ENCODE assay signal across 10 cellular contexts in the genomic region with DNA sequence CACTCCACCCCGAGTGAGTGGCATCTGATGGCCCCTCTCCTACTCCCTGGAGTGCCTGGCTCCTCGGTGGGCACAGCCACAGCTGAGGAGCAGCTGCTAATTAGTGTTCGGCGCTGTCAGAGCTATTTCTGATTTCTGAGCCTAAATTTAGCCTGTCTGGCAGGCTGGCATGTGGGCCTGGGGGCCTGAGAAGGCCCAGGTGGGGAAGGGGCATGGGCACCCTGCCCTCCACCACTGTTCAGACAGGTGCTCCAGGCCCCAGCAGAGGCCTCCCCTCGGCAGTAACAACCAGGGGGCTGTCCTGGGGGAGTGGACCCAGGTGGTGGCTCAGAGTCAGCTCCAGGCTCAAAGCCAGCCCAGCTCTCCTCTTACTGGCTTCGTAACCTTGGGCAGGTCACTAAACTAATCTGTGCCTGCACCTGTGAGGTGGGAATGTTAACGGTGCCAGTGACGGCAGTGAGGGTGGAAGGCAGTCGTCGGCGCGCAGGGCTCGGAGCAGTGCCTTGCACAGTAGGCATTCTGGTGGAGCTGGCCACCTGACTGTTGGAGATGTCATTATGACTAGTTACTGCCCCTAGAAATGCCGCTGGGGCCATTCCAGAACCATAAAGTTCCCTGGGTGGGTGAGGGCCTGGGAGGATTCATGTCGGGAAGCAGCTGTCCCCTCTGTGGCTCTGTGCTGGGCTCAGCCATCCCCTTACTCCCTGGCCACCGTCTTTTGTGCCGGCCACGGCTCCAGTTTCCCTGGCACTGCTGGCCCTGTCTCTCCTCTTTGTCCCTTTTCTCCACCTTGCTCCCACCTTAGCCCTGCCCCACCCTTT. TPM values are rescaled to one million over a fixed set of nuclear protein-coding genes. Genes with fewer than 3 reads are reported as not detected.
DNase-seq lines count a peak whose midpoint lies in the region; ATAC-seq and TF ChIP-seq lines count a peak whose summit lies in the region.
"Had no signal": no experiment of that assay in that cellular context is flagged by ENCODE, and none has a peak within 500 bp of the region (broad histone marks: within the 10 kb centered on the region; RNA-seq: fewer than 3 reads in every experiment).

No MANE protein-coding gene starts in this region.

- H3F3A ChIP-seq in PC-3 (ENCODE audit: low read length, unreplicated experiment) = no peaks in the 10 kb centered on the region

- intact Hi-C loops in PC-3 (cut with micrococcal nuclease) (no loop called here), colonic mucosa (cut with DNase I) (no loop called here)

- H4K20me1 ChIP-seq in PC-3 (ENCODE audit: low read length) = no peaks in the 10 kb centered on the region

- H3K27me3 ChIP-seq in PC-3 (ENCODE audit: low read length) (no peaks in the 10 kb centered on the region), colonic mucosa (no peaks in the 10 kb centered on the region), parathyroid adenoma (ENCODE audit: control insufficient read depth, insufficient read depth, low read length) (no peaks in the 10 kb centered on the region)

- H3K9me3 ChIP-seq in PC-3 (ENCODE audit: low read length) (no peaks in the 10 kb centered on the region), colonic mucosa (no peaks in the 10 kb centered on the region), parathyroid adenoma (ENCODE audit: control insufficient read depth, low read length) (no peaks in the 10 kb centered on the region)

- H3K27ac ChIP-seq in PC-3 (ENCODE audit: low read length) (peak overlapping the region; percentile 69), colonic mucosa (peak overlapping the region; percentile 84), parathyroid adenoma (peak overlapping the region; percentile 22)

- no peak overlapping the region for H2AFZ ChIP-seq in PC-3 (ENCODE audit: low read length)
- no peak overlapping the region for H2AFZ ChIP-seq in parathyroid adenoma

- CTCF ChIA-PET in PC-3 (lab: Charles Lee) = interaction anchor here (0.6 to 0.7 kb wide), 2 partner anchors 9 to 93 kb away, joined by 3 to 5 read pairs; partner anchors contain the start of gene ACBD4

- H3K4me1 Mint-ChIP-seq in nephron progenitor cell = peaks cover 22% of the 10 kb centered on the region

- ATAC-seq in PC-3 (no peak), GM18519 (IDR thresholded peaks at IDR 0.05; ENCODE audit: low FRiP score, unreplicated experiment) (no peak), GM21515 (IDR thresholded peaks at IDR 0.05; ENCODE audit: unreplicated experiment) (no peak)

- H3K9me3 Mint-ChIP-seq in nephron progenitor cell = no peaks in the 10 kb centered on the region

- H3K9ac ChIP-seq in PC-3 (ENCODE audit: low read length) = peak overlapping the region; percentile 35; the same call in 1 of the 2 replicates
- peak overlapping the region; percentile 58 to 65 for H3K9ac ChIP-seq in colonic mucosa (ENCODE audit: low read depth in 2 of 2, low read length in 2 of 2)
- no peak overlapping the region for H3K9ac ChIP-seq in parathyroid adenoma

- H3K4me3 Mint-ChIP-seq in nephron progenitor cell = no peak overlapping the region

- H3K9me2 ChIP-seq in PC-3 (replicated peaks; ENCODE audit: low read length) = no peaks in the 10 kb centered on the region

- H3K4me2 ChIP-seq in PC-3 (ENCODE audit: low read length) = peak overlapping the region; percentile 54
- H3K4me2 ChIP-seq in parathyroid adenoma (ENCODE audit: low read length) = no peak overlapping the region

- peaks cover 30% of the 10 kb centered on the region for H3K27me3 Mint-ChIP-seq in nephron progenitor cell (ENCODE audit: low read depth, poor library complexity)

- POLR2A ChIA-PET in PC-3 (lab: Charles Lee; ENCODE audit: unreplicated experiment) = interaction anchor here (0.5 to 0.7 kb wide), 2 partner anchors 26 to 218 kb away, joined by 3 to 4 read pairs; no protein-coding TSS in a partner anchor

- no peaks in the 10 kb centered on the region for H3K36me3 Mint-ChIP-seq in nephron progenitor cell (ENCODE audit: low read depth)

- no peak for TF ChIP-seq CTCF in GM12864 (IDR thresholded peaks at IDR 0.05; ENCODE audit: low read depth, low read length, missing control alignments)
- TF ChIP-seq CTCF in PC-3 (conservative IDR thresholded peaks at IDR 0.05; ENCODE audit: low read depth, low read length) = no peak
- no peak for TF ChIP-seq CTCF in colonic mucosa (IDR thresholded peaks at IDR 0.05)
- TF ChIP-seq CTCF in parathyroid adenoma (IDR thresholded peaks at IDR 0.05) = no peak
- no peak for TF ChIP-seq CTCF in nephron progenitor cell (IDR thresholded peaks at IDR 0.05)

- H3K4me1 ChIP-seq in PC-3 (ENCODE audit: insufficient read depth, low read length) (peaks cover 66% of the 10 kb centered on the region), colonic mucosa (peaks cover 13% of the 10 kb centered on the region), parathyroid adenoma (no peaks in the 10 kb centered on the region)

- peak overlapping the region; percentile 29 for H3K4me3 ChIP-seq in GM12864 (ENCODE audit: low read depth, low read length)
- H3K4me3 ChIP-seq in PC-3 (ENCODE audit: low read length) = no peak overlapping the region
- peak overlapping the region; percentile 15 for H3K4me3 ChIP-seq in colonic mucosa
- H3K4me3 ChIP-seq in parathyroid adenoma (ENCODE audit: low read depth, low read length) = no peak overlapping the region

- BruUV-seq in PC-3 (replicated peaks; lab: Mats Ljungman, UMichigan) = no TSS peak

- no peak overlapping the region for H3K27ac Mint-ChIP-seq in nephron progenitor cell

- DNase-seq in GM12864 (ENCODE audit: low read depth) (no peak), PC-3 (no peak), colonic mucosa (no peak), NCI-H82 (lab: John Stamatoyannopoulos, UW) (no peak), nephron progenitor cell (no peak)
- DNase-seq: NCI-H2107 had no signal

- no peaks in the 10 kb centered on the region for H3K79me2 ChIP-seq in PC-3 (ENCODE audit: low read length)
- H3K79me2 ChIP-seq in parathyroid adenoma = no peaks in the 10 kb centered on the region

- no peaks in the 10 kb centered on the region for H3K36me3 ChIP-seq in PC-3 (ENCODE audit: low read depth, low read length)
- H3K36me3 ChIP-seq in colonic mucosa = no peaks in the 10 kb centered on the region
- no peaks in the 10 kb centered on the region for H3K36me3 ChIP-seq in parathyroid adenoma (ENCODE audit: control insufficient read depth, insufficient read depth, low read length)

RNA-seq across cellular contexts. Expression of gene FMNL1, which starts 6.6 kb away (rescaled TPM):
- total RNA-seq in PC-3 (2014; rRNA removed) (8.2 and 14.2 TPM in 2 replicates), colonic mucosa (1 to 10 TPM; 6.8 to 8.4 TPM)

RNA-seq across cellular contexts. Expression of gene SPATA32, which starts 33.6 kb away (rescaled TPM):
- not detected in 2 replicates for total RNA-seq in PC-3 (2014; rRNA removed)
- not detected for total RNA-seq in colonic mucosa
- total RNA-seq: cerebellum had no signal

Comparison
In these comparisons a context has a peak if more than half of its experiments do, and no peak if none do; other contexts are left out.
1. H3K4me3 ChIP-seq: peak in GM12864 (single experiment) and colonic mucosa (single experiment); none in PC-3 (single experiment) and parathyroid adenoma (single experiment).
2. H3K27ac ChIP-seq: peak in every context shown above with its lines; median percentile 84 in colonic mucosa; 69 in PC-3; 22 in parathyroid adenoma.